20 cellular contexts compared by ENCODE assay signal in the genomic region with DNA sequence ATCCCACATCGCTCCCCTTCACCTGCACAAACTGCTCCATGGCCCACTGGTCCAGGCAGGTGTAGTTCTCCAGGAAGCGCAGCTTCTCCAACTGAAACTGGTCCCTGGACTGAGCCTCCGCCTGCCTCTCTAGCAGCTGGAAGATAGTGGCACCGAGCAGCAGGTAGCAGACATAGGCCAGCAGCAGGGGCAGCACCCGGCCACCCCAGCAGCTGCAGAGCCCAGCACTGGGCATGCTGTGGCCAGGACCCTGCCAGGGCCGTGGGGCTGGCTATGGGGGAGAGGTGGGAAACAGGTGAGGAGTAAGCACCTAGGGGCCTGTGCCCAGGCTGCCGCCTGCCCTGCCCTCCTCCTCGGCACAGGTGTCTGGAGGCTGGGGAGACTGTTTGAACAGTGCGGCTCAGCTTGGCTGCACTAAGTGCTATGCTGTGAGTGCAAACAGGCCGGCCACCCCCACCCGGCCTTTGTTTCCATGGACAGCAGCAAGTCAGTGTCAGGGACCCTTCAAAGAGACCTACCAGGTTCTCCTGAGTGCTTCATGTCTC. TPM values are rescaled to one million over a fixed set of nuclear protein-coding genes. Genes with fewer than 3 reads are reported as not detected.
A peak's percentile ranks its signal among the peaks of the same experiment; 100 is the strongest.
DNase-seq lines count a peak whose midpoint lies in the region; ATAC-seq and TF ChIP-seq lines count a peak whose summit lies in the region.
"Had no signal": no experiment of that assay in that cellular context is flagged by ENCODE, and none has a peak within 500 bp of the region (broad histone marks: within the 10 kb centered on the region; RNA-seq: fewer than 3 reads in every experiment).

A gene (minus strand): TSS at position 397 of the 545 bp plus-strand sequence. CDS start 162 bp downstream, at position 235.

- in situ Hi-C loops in Panc1 (cut with HindIII; ENCODE audit: low pct_unique_long_range_greater_than_20kb, low sequenced_read_pairs) = no loop called here

- H3K27me3 Mint-ChIP-seq in progenitor cell of endocrine pancreas (peaks cover 62% of the 10 kb centered on the region), chondrocyte (ENCODE audit: low read depth) (peaks cover 74% of the 10 kb centered on the region)

- ATAC-seq in Panc1 = peak; percentile 31; the same call in 1 of the 2 replicates
- ATAC-seq: HCT116 had no signal

- POLR2A ChIA-PET in Panc1 (lab: Charles Lee) = no interaction called here

- BruUV-seq in Panc1 (replicated peaks; lab: Mats Ljungman, UMichigan) = no TSS peak

- no peaks in the 10 kb centered on the region for H3K36me3 Mint-ChIP-seq in progenitor cell of endocrine pancreas (ENCODE audit: insufficient read depth)
- H3K36me3 Mint-ChIP-seq in chondrocyte (ENCODE audit: low read depth) = peaks cover 2% of the 10 kb centered on the region

- CTCF ChIA-PET in Panc1 (lab: Charles Lee) = no interaction called here

- H3K27me3 ChIP-seq in Panc1 (ENCODE audit: control insufficient read depth, insufficient read depth, low read length) = peaks cover 4% of the 10 kb centered on the region; the same call in 1 of the 2 replicates
- H3K27me3 ChIP-seq in colonic mucosa = no peaks in the 10 kb centered on the region

- H3K9me3 Mint-ChIP-seq in progenitor cell of endocrine pancreas (ENCODE audit: low read depth) = no peaks in the 10 kb centered on the region
- H3K9me3 Mint-ChIP-seq in chondrocyte (ENCODE audit: low read depth) = no peaks in the 10 kb centered on the region
- H3K9me3 Mint-ChIP-seq: T-helper 2 cell treated with Interferon-gamma antibody and Interleukin-4, amounts not matched to agents 5 μg/mL and 100 μg/mL, for 36 hours had no signal

- H3K27ac ChIP-seq in Panc1 (ENCODE audit: low read length) = no peak within 1 kb of the TSS
- no peak within 1 kb of the TSS for H3K27ac ChIP-seq in colonic mucosa
- H3K27ac ChIP-seq: 22Rv1, RWPE1, SJCRH30 had no signal

- H3K9me3 ChIP-seq in Panc1 (ENCODE audit: control insufficient read depth, insufficient read depth, low read depth, low read length) (no peaks in the 10 kb centered on the region), colonic mucosa (no peaks in the 10 kb centered on the region)
- H3K9me3 ChIP-seq: SJCRH30 had no signal

- H3K36me3 ChIP-seq in Panc1 (ENCODE audit: control insufficient read depth, insufficient read depth, low read length) (no peaks in the 10 kb centered on the region), colonic mucosa (no peaks in the 10 kb centered on the region)
- H3K36me3 ChIP-seq: SJCRH30 had no signal

- TF ChIP-seq CTCF in Panc1 (IDR thresholded peaks at IDR 0.05) (no peak), progenitor cell of endocrine pancreas (IDR thresholded peaks at IDR 0.05; ENCODE audit: unreplicated experiment) (no peak), chondrocyte (IDR thresholded peaks at IDR 0.05) (no peak), colonic mucosa (IDR thresholded peaks at IDR 0.05) (no peak)

- H3K4me1 Mint-ChIP-seq in progenitor cell of endocrine pancreas (ENCODE audit: low read depth) (peaks cover 24% of the 10 kb centered on the region), chondrocyte (ENCODE audit: low read depth) (no peaks in the 10 kb centered on the region)

- DNase-seq in DMS53 (lab: John Stamatoyannopoulos, UW) (peak; percentile 56), DMS53 treated with DMSO at 0.1 percent for 48 hours (lab: John Stamatoyannopoulos, UW; ENCODE audit: unreplicated experiment) (no peak), NCI-H2029 (lab: John Stamatoyannopoulos, UW) (peak; percentile 37), Panc1 (ENCODE audit: low read depth, low spot score) (no peak), progenitor cell of endocrine pancreas (ENCODE audit: low spot score, unreplicated experiment) (no peak), iPS-NIHi7 (ENCODE audit: extremely low spot score) (no peak), chondrocyte (ENCODE audit: low spot score) (no peak), colonic mucosa (no peak)
- DNase-seq: C1 segment of cervical spinal cord, IMR-90, Kasumi-1, NCI-H1436 treated with DMSO at 0.1 percent for 48 hours, SJCRH30, SW 1271 had no signal

- H3K4me1 ChIP-seq in Panc1 (ENCODE audit: control insufficient read depth, insufficient read depth, low read length) (no peaks in the 10 kb centered on the region), colonic mucosa (no peaks in the 10 kb centered on the region)
- H3K4me1 ChIP-seq: SJCRH30 had no signal

- H3K4me3 ChIP-seq in Panc1 (ENCODE audit: low read depth in 2 of 2, low read length in 2 of 2) = no peak within 1 kb of the TSS
- no peak within 1 kb of the TSS for H3K4me3 ChIP-seq in colonic mucosa
- H3K4me3 ChIP-seq: SJCRH30 had no signal

- H3K27ac Mint-ChIP-seq in progenitor cell of endocrine pancreas (peak within 1 kb of the TSS; percentile 51), chondrocyte (ENCODE audit: unreplicated experiment) (no peak within 1 kb of the TSS)
- H3K27ac Mint-ChIP-seq: T-helper 2 cell treated with Interferon-gamma antibody and Interleukin-4, amounts not matched to agents 5 μg/mL and 100 μg/mL, for 36 hours had no signal

- no peak within 1 kb of the TSS for H3K9ac ChIP-seq in colonic mucosa (ENCODE audit: low read depth in 2 of 2, low read length in 2 of 2)

- intact Hi-C loops in Panc1 (cut with micrococcal nuclease; ENCODE audit: unreplicated experiment) = no loop called here
- intact Hi-C loops in colonic mucosa (cut with DNase I) = no loop called here

- H3K4me3 Mint-ChIP-seq in progenitor cell of endocrine pancreas (ENCODE audit: low read depth) = peak within 1 kb of the TSS; percentile 66
- no peak within 1 kb of the TSS for H3K4me3 Mint-ChIP-seq in chondrocyte (ENCODE audit: unreplicated experiment)
- H3K4me3 Mint-ChIP-seq: T-helper 2 cell treated with Interferon-gamma antibody and Interleukin-4, amounts not matched to agents 5 μg/mL and 100 μg/mL, for 36 hours had no signal

RNA-seq across cellular contexts. Expression of the gene that starts here (rescaled TPM):
- total RNA-seq in Panc1 (2021; ENCODE audit: unreplicated experiment) (not detected), progenitor cell of endocrine pancreas (32.9 and 35.2 TPM in 2 replicates), chondrocyte (not detected in 3 replicates), colonic mucosa (not detected)
- polyA plus RNA-seq in Panc1 (2012; ENCODE audit: insufficient read length) = not detected
- total RNA-seq: HT-29, IMR-90, OCI-LY7, SJCRH30 had no signal
- polyA plus RNA-seq: IMR-90 had no signal

Comparison
In these comparisons a context has a peak if more than half of its experiments do, and no peak if none do; other contexts are left out.
1. RNA of the gene that starts here (total RNA-seq): 32.9 to 35.2 TPM in progenitor cell of endocrine pancreas; not detected in Panc1 (single experiment), not detected in chondrocyte and not detected in colonic mucosa; every median in the first group is over 10 times any median in the second.
2. DNase-seq: peak in DMS53 (single experiment) and NCI-H2029 (single experiment); none in DMS53 treated with DMSO at 0.1 percent for 48 hours (single experiment), Panc1 (single experiment), progenitor cell of endocrine pancreas (single experiment), iPS-NIHi7 (single experiment), chondrocyte (single experiment) and colonic mucosa (single experiment).
3. Peak in ATAC-seq in Panc1; RNA of the gene not detected or under 1 TPM.